In the genomic region with DNA sequence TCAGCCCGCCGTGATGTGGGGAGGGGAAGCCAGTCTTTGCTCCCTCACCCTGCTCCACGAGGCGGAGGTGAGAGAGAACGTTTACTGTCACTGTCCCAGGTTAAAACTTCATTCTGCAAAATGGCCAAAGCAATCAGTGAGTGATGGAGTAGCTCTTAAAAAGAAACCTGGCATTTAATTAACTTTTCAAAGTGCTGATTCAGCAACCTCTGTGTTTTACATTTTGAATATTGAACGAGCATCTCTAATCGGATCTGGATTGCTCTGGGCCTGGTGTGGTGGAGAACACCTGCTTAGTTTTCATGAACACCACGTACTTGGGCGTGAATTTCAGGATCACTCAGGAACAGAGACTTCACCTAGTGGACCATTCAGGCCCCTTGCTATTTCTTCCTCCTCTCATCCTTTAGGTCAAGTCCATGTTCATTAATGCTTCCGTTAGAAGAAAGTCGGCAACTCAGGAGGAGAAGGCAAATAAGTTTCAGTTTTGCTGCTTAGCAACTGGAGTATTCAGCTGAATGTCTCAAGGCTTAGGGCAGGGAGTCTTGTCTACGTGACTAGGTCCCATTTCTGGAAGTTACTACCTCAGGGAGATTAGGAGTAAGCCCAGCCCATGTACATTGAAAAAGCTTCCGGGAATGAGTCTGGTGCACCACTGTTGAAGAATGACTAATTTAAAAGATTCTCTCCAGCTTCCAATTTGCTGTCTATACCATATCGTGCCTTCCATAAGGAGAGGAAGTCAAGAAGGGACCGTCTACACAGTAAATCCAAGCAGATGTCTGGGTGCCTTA, we compare ENCODE assay signal across 1 cellular context.
TF ChIP-seq lines count a peak whose summit lies in the region.

No MANE protein-coding gene starts in this region.

TF ChIP-seq in K562, 482 proteins besides CTCF, POLR2A, EP300 and RAD21 (continued from another document):
- TF ChIP-seq ZFP1 (CRISPR knock-in tag; IDR thresholded peaks at IDR 0.05) (no peak), TEAD1 (CRISPR knock-in tag; IDR thresholded peaks at IDR 0.05) (no peak), RBM25 (IDR thresholded peaks at IDR 0.05; ENCODE audit: low read depth, low read length, severe bottlenecking) (no peak)
